Comparison of ENCODE assay signal across 12 cellular contexts in genomic region chr6:33628401-33628964, GRCh38. TPM values are rescaled to one million over a fixed set of nuclear protein-coding genes. Genes with fewer than 3 reads are reported as not detected.
A peak's percentile ranks its signal among the peaks of the same experiment; 100 is the strongest.
DNase-seq lines count a peak whose midpoint lies in the region; ATAC-seq and TF ChIP-seq lines count a peak whose summit lies in the region.
"Had no signal": no experiment of that assay in that cellular context is flagged by ENCODE, and none has a peak within 500 bp of the region (broad histone marks: within the 10 kb centered on the region; RNA-seq: fewer than 3 reads in every experiment).

No MANE protein-coding gene starts in this region.

- H3K36me3 Mint-ChIP-seq in activated naive CD4-positive, alpha-beta T cell treated with anti-CD3 and anti-CD28 coated beads, Interleukin-2, amount 10 ng/mL, durations not matched to agents 7 days and 5 days: peaks cover 43% of the 10 kb centered on the region

- no peak for TF ChIP-seq EP300 in upper lobe of left lung (IDR thresholded peaks at IDR 0.05)

- CTCF ChIA-PET in activated naive CD4-positive, alpha-beta T cell treated with anti-CD3 and anti-CD28 coated beads, Interleukin-2, amount 10 ng/mL, durations not matched to agents 7 days and 5 days (lab: Charles Lee): interaction anchor here (0.9 kb wide), 1 partner anchor 21 kb away, joined by 3 read pairs; no protein-coding TSS in a partner anchor

- no peaks in the 10 kb centered on the region for H3K9me3 ChIP-seq in upper lobe of left lung
- H3K9me3 ChIP-seq: sigmoid colon had no signal

- H3K4me1 ChIP-seq in upper lobe of left lung: peaks cover 38 to 76% (median 58%) of the 10 kb centered on the region in 4 donors

- H3K4me3 Mint-ChIP-seq in activated naive CD4-positive, alpha-beta T cell treated with anti-CD3 and anti-CD28 coated beads, Interleukin-2, amount 10 ng/mL, durations not matched to agents 7 days and 5 days: no peak overlapping the region

- H3K36me3 ChIP-seq in upper lobe of left lung: peaks cover 0 to 29% (median 0%) of the 10 kb centered on the region in 4 donors
- H3K36me3 ChIP-seq: cardiac muscle cell, sigmoid colon had no signal

- TF ChIP-seq POLR2A in upper lobe of left lung (IDR thresholded peaks at IDR 0.05): no peak

- no peaks in the 10 kb centered on the region for H3K27me3 Mint-ChIP-seq in activated naive CD4-positive, alpha-beta T cell treated with anti-CD3 and anti-CD28 coated beads, Interleukin-2, amount 10 ng/mL, durations not matched to agents 7 days and 5 days

- H3K27me3 ChIP-seq in upper lobe of left lung: no peaks in the 10 kb centered on the region

- no peak for TF ChIP-seq CTCF in upper lobe of left lung (IDR thresholded peaks at IDR 0.05)

- ATAC-seq in upper lobe of left lung (ENCODE audit: low FRiP score in 2 of 2) (no peak), GM21786 (IDR thresholded peaks at IDR 0.05; ENCODE audit: unreplicated experiment) (no peak)

- peak overlapping the region; percentile 73 for H3K27ac Mint-ChIP-seq in activated naive CD4-positive, alpha-beta T cell treated with anti-CD3 and anti-CD28 coated beads, Interleukin-2, amount 10 ng/mL, durations not matched to agents 7 days and 5 days

- peak overlapping the region in 3 of 4 donors; percentile 35 to 69 (median 62) for H3K27ac ChIP-seq in upper lobe of left lung
- H3K27ac ChIP-seq: cardiac muscle cell had no signal

- no peak for DNase-seq in activated naive CD4-positive, alpha-beta T cell treated with anti-CD3 and anti-CD28 coated beads, Interleukin-2, amount 10 ng/mL, durations not matched to agents 7 days and 5 days
- no peak for DNase-seq in activated naive CD4-positive, alpha-beta T cell (lab: John Stamatoyannopoulos, UW)
- DNase-seq in NCI-H526 treated with DMSO at 0.1 percent for 48 hours (lab: John Stamatoyannopoulos, UW) (peak; percentile 54), germinal center (ENCODE audit: low spot score) (peak; percentile 60), upper lobe of left lung (no peak), midbrain (lab: John Stamatoyannopoulos, UW) (no peak), UCSD-AML1 (lab: John Stamatoyannopoulos, UW; ENCODE audit: unreplicated experiment) (no peak)
- DNase-seq: activated T-cell treated with anti-CD3 and anti-CD28 coated beads, Interleukin-2, amount 50 U/mL, for 48 hours; sigmoid colon; T1000 had no signal

- peaks cover 69% of the 10 kb centered on the region for H3K4me1 Mint-ChIP-seq in activated naive CD4-positive, alpha-beta T cell treated with anti-CD3 and anti-CD28 coated beads, Interleukin-2, amount 10 ng/mL, durations not matched to agents 7 days and 5 days

- 74 to 76% methylated on average over 7 of the region's 7 CpGs for WGBS in upper lobe of left lung, 2 donors

- H3K9me3 Mint-ChIP-seq in activated naive CD4-positive, alpha-beta T cell treated with anti-CD3 and anti-CD28 coated beads, Interleukin-2, amount 10 ng/mL, durations not matched to agents 7 days and 5 days: no peaks in the 10 kb centered on the region

- H3K4me3 ChIP-seq in upper lobe of left lung: no peak overlapping the region
- H3K4me3 ChIP-seq: cardiac muscle cell, sigmoid colon had no signal

RNA-seq across cellular contexts. Expression of gene ITPR3, which starts 7.4 kb away (rescaled TPM):
- 100 to 1,000 TPM in 5 of 6 donors, 10 to 100 TPM in 1; 95.6 to 179 (median 137) TPM for total RNA-seq in upper lobe of left lung

RNA-seq across cellular contexts. Expression of gene BAK1, which starts 48.4 kb away (rescaled TPM):
- 10 to 100 TPM in 5 of 6 donors, 1 to 10 TPM in 1; 9.2 to 23.5 (median 13.7) TPM for total RNA-seq in upper lobe of left lung

Comparison
In these comparisons a context has a peak if more than half of its experiments do, and no peak if none do; other contexts are left out.
1. DNase-seq: peak in NCI-H526 treated with DMSO at 0.1 percent for 48 hours (single experiment) and germinal center (single experiment); none in activated naive CD4-positive, alpha-beta T cell treated with anti-CD3 and anti-CD28 coated beads, Interleukin-2, amount 10 ng/mL, durations not matched to agents 7 days and 5 days (single experiment), activated naive CD4-positive, alpha-beta T cell (0 of 4), upper lobe of left lung (0 of 2), midbrain (single experiment) and UCSD-AML1 (single experiment).